In the genomic region with DNA sequence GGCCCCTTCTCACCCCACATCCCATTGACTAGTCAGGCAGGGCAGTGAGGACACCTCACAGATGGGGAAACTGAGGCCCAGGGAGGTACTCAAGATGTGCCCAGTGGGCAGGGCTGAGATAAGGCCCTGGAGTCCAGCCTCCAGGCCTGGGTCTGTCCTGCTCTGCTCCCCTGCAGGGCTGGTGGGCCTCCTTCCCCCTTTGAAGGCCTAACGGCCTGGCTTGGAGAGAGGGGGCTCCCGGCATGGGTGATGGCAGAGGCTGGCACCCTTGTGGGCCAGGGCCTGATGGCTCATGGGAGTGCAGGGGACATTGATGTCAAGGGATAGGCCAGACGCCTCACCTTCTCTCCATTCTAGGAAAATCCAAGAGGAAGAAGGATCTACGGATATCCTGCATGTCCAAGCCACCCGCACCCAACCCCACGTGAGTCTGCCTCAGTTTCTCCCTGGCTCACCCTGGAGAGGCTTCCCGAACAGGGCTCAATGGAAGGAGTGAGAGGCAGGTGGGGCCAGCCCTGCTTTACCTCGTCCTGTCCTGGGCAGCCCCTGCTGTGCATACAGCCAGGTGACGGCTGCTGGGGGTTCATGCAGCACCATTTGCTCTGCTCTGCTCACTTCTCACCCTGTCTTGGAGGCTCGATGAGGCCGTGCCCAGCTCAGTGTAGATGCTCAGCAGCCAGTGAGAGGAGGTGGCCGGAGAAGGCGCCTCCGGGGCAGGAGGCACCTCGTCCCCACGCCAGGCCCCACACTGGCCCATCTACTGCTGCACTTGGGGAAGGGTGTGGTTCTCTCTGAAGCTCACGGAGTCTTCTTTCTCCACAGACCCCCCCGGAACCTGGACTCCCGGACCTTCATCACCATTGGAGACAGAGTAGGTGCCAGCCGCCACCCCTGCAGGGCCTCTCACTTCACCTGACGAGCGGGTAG, we compare ENCODE assay signal across 18 cellular contexts. TPM values are rescaled to one million over a fixed set of nuclear protein-coding genes. Genes with fewer than 3 reads are reported as not detected.
DNase-seq lines count a peak whose midpoint lies in the region; ATAC-seq, FAIRE-seq and TF ChIP-seq lines count a peak whose summit lies in the region.
"Had no signal": no experiment of that assay in that cellular context is flagged by ENCODE, and none has a peak within 500 bp of the region (broad histone marks: within the 10 kb centered on the region; RNA-seq: fewer than 3 reads in every experiment).

No MANE protein-coding gene starts in this region.

- H3K4me3 ChIP-seq in endodermal cell (ENCODE audit: low read length) (no peak overlapping the region), osteoblast (ENCODE audit: insufficient read depth, low read length) (no peak overlapping the region)

- H3K4me1 Mint-ChIP-seq in endodermal cell = no peaks in the 10 kb centered on the region
- H3K4me1 Mint-ChIP-seq in activated CD4-positive, alpha-beta memory T cell treated with anti-CD3 and anti-CD28 coated beads, Interleukin-2, amount 10 ng/mL, durations not matched to agents 7 days and 5 days = no peaks in the 10 kb centered on the region

- no peak overlapping the region for H3K9ac ChIP-seq in endodermal cell (ENCODE audit: extremely low read depth, low read length, poor library complexity, severe bottlenecking)

- POLR2A ChIA-PET in activated CD4-positive, alpha-beta memory T cell treated with anti-CD3 and anti-CD28 coated beads, Interleukin-2, amount 10 ng/mL, durations not matched to agents 7 days and 5 days (lab: Charles Lee) = no interaction called here

- 78 to 85% methylated on average over 17 to 22 of the region's 22 CpGs for WGBS in endodermal cell (ENCODE audit: insufficient coverage in 1 of 2, insufficient read length in 1 of 2), 2 experiments

- no peak overlapping the region for H3K4me3 Mint-ChIP-seq in endodermal cell
- no peak overlapping the region for H3K4me3 Mint-ChIP-seq in activated CD4-positive, alpha-beta memory T cell treated with anti-CD3 and anti-CD28 coated beads, Interleukin-2, amount 10 ng/mL, durations not matched to agents 7 days and 5 days
- H3K4me3 Mint-ChIP-seq: CD14-positive monocyte had no signal

- H3K27me3 Mint-ChIP-seq in endodermal cell (ENCODE audit: insufficient read depth) = no peaks in the 10 kb centered on the region
- H3K27me3 Mint-ChIP-seq in activated CD4-positive, alpha-beta memory T cell treated with anti-CD3 and anti-CD28 coated beads, Interleukin-2, amount 10 ng/mL, durations not matched to agents 7 days and 5 days = no peaks in the 10 kb centered on the region

- DNase-seq in HTR-8/SVneo (ENCODE audit: insufficient read length, low spot score) (no peak), endodermal cell (no peak), osteoblast (ENCODE audit: insufficient read length, low spot score, missing footprints) (peak; percentile 76), NOMO-1 treated with dmso at 0.1 percent for 144 hours (lab: John Stamatoyannopoulos, UW; ENCODE audit: unreplicated experiment) (no peak), NK-92 (lab: John Stamatoyannopoulos, UW; ENCODE audit: unreplicated experiment) (no peak)
- no peak for DNase-seq in activated CD4-positive, alpha-beta memory T cell treated with anti-CD3 and anti-CD28 coated beads, Interleukin-2, amount 10 ng/mL, durations not matched to agents 7 days and 5 days
- DNase-seq: ACHN; DMS79; HCEC 1CT; MM.1S; NCI-H1092 treated with DMSO at 0.1 percent for 48 hours; NCI-H146; NCI-H2029 treated with DMSO at 0.1 percent for 48 hours; NK-92 treated with Interleukin-12 subunit alpha and Interleukin-12 subunit beta, amount 100 ng/mL, for 24 hours; PC-3 had no signal

- H3K9me3 Mint-ChIP-seq in endodermal cell = peaks cover 96% of the 10 kb centered on the region
- H3K9me3 Mint-ChIP-seq in activated CD4-positive, alpha-beta memory T cell treated with anti-CD3 and anti-CD28 coated beads, Interleukin-2, amount 10 ng/mL, durations not matched to agents 7 days and 5 days = peaks cover 14% of the 10 kb centered on the region

- H3K36me3 Mint-ChIP-seq in endodermal cell (ENCODE audit: low read depth) = peaks cover 34% of the 10 kb centered on the region
- peaks cover 45% of the 10 kb centered on the region for H3K36me3 Mint-ChIP-seq in activated CD4-positive, alpha-beta memory T cell treated with anti-CD3 and anti-CD28 coated beads, Interleukin-2, amount 10 ng/mL, durations not matched to agents 7 days and 5 days (ENCODE audit: low read depth)

- peaks cover 91% of the 10 kb centered on the region for H4K20me1 ChIP-seq in osteoblast (ENCODE audit: insufficient read depth, low read length)

- peak; percentile 87 for FAIRE-seq in HTR-8/SVneo (lab: Jason Lieb, UNC)
- FAIRE-seq: GM12892 had no signal

- peaks cover 28% of the 10 kb centered on the region for H3K36me3 ChIP-seq in endodermal cell (ENCODE audit: control insufficient read depth, insufficient read depth, low read length)
- H3K36me3 ChIP-seq in osteoblast (ENCODE audit: insufficient read depth, low read length) = peaks cover 58% of the 10 kb centered on the region

- TF ChIP-seq CTCF in endodermal cell (conservative IDR thresholded peaks at IDR 0.05) (no peak), osteoblast (IDR thresholded peaks at IDR 0.05; ENCODE audit: extremely low read depth, low read depth, low read length) (no peak)

- CTCF ChIA-PET in activated CD4-positive, alpha-beta memory T cell treated with anti-CD3 and anti-CD28 coated beads, Interleukin-2, amount 10 ng/mL, durations not matched to agents 7 days and 5 days (lab: Charles Lee) = no interaction called here

- no peak for ATAC-seq in GM19324 (IDR thresholded peaks at IDR 0.05; ENCODE audit: low FRiP score, unreplicated experiment)
- ATAC-seq: PC-3 had no signal

- no peak overlapping the region for H3K4me2 ChIP-seq in osteoblast (ENCODE audit: insufficient read depth, low read length)

- H3K27me3 ChIP-seq in endodermal cell (ENCODE audit: control insufficient read depth, insufficient read depth, low read length, poor library complexity, severe bottlenecking) (no peaks in the 10 kb centered on the region), osteoblast (ENCODE audit: insufficient read depth, low read length) (no peaks in the 10 kb centered on the region)

- H3K27ac Mint-ChIP-seq in endodermal cell = peak overlapping the region; percentile 13
- no peak overlapping the region for H3K27ac Mint-ChIP-seq in activated CD4-positive, alpha-beta memory T cell treated with anti-CD3 and anti-CD28 coated beads, Interleukin-2, amount 10 ng/mL, durations not matched to agents 7 days and 5 days

- peaks cover 99% of the 10 kb centered on the region for H3K79me2 ChIP-seq in osteoblast (ENCODE audit: insufficient read depth, low read length)

- H3K27ac ChIP-seq in endodermal cell (ENCODE audit: low read depth, low read length) (no peak overlapping the region), osteoblast (ENCODE audit: low read depth, low read length) (no peak overlapping the region)

- H2AFZ ChIP-seq in osteoblast (ENCODE audit: low read length) = no peak overlapping the region

- H3K4me1 ChIP-seq in endodermal cell (ENCODE audit: control insufficient read depth, insufficient read depth, low read length) (no peaks in the 10 kb centered on the region), osteoblast (ENCODE audit: insufficient read depth, low read length) (peaks cover 5% of the 10 kb centered on the region)

- no peaks in the 10 kb centered on the region for H3K9me3 ChIP-seq in endodermal cell (ENCODE audit: control insufficient read depth, low read length)
- no peaks in the 10 kb centered on the region for H3K9me3 ChIP-seq in osteoblast (ENCODE audit: low read depth, low read length)

RNA-seq across cellular contexts. Expression of a gene that starts 13.8 kb away (rescaled TPM):
- 10 to 100 TPM; 31.6 to 37.6 TPM for total RNA-seq in endodermal cell
- polyA plus RNA-seq in endodermal cell (2013, experiment 1 of 2) = 18.6 TPM
- 17.7 TPM for polyA plus RNA-seq in endodermal cell (2013, experiment 2 of 2)
- total RNA-seq in osteoblast = 24.5 and 27.5 TPM in 2 replicates
- 10 to 100 TPM; 74.2 to 76.0 TPM for total RNA-seq in activated CD4-positive, alpha-beta memory T cell treated with anti-CD3 and anti-CD28 coated beads, Interleukin-2, amount 10 ng/mL, durations not matched to agents 7 days and 5 days

RNA-seq across cellular contexts. Expression of a gene that starts 45.1 kb away (rescaled TPM):
- 10 to 100 TPM; 12.2 to 17.2 TPM for total RNA-seq in endodermal cell
- polyA plus RNA-seq in endodermal cell (2013, experiment 1 of 2) = 15.2 TPM
- polyA plus RNA-seq in endodermal cell (2013, experiment 2 of 2) = 13.7 TPM
- total RNA-seq in osteoblast = 13.0 and 15.2 TPM in 2 replicates
- total RNA-seq in activated CD4-positive, alpha-beta memory T cell treated with anti-CD3 and anti-CD28 coated beads, Interleukin-2, amount 10 ng/mL, durations not matched to agents 7 days and 5 days = 1 to 10 TPM; 7.2 to 8.3 TPM
